In genomic region chr18:812673-813404, GRCh38 we compare ENCODE assay signal across 8 cellular contexts. TPM values are rescaled to one million over a fixed set of nuclear protein-coding genes. Genes with fewer than 3 reads are reported as not detected.
DNase-seq lines count a peak whose midpoint lies in the region; ATAC-seq, FAIRE-seq and TF ChIP-seq lines count a peak whose summit lies in the region.

No MANE protein-coding gene starts in this region.

- H3K36me3 ChIP-seq in MM.1S (replicated peaks; ENCODE audit: insufficient read depth, low read length), result no peaks in the 10 kb centered on the region
- no peaks in the 10 kb centered on the region for H3K36me3 ChIP-seq in WERI-Rb-1
- no peaks in the 10 kb centered on the region for H3K36me3 ChIP-seq in bronchial epithelial cell (ENCODE audit: control insufficient read depth, insufficient read depth, low read length)
- no peaks in the 10 kb centered on the region for H3K36me3 ChIP-seq in keratinocyte (ENCODE audit: control insufficient read depth in 2 of 2, extremely low read depth in 1 of 2, insufficient read depth in 2 of 2, low read length in 2 of 2)

- H3K4me3 ChIP-seq in MM.1S (ENCODE audit: low read length), result peak overlapping the region; percentile 93
- peak overlapping the region; percentile 99 for H3K4me3 ChIP-seq in WERI-Rb-1 (ENCODE audit: low read depth, low read length)
- H3K4me3 ChIP-seq in bronchial epithelial cell (ENCODE audit: low read depth, low read length), result peak overlapping the region; percentile 98
- H3K4me3 ChIP-seq in keratinocyte (ENCODE audit: control insufficient read depth in 2 of 3, extremely low read depth in 1 of 3, insufficient read depth in 2 of 3, low read depth in 1 of 3, low read length in 3 of 3), result peak overlapping the region; percentile 76 to 98 (median 87)

- peak overlapping the region; percentile 96 to 100 (median 97) for H3K27ac Mint-ChIP-seq in H9

- H3K18ac ChIP-seq in H9 (ENCODE audit: insufficient read length, low read depth, low read length), result peak overlapping the region; percentile 87

- no peak overlapping the region for H3K23ac ChIP-seq in H9 (ENCODE audit: insufficient read length, low read depth, low read length)

- no peak overlapping the region for H2BK20ac ChIP-seq in H9 (ENCODE audit: low read depth, low read length, poor library complexity, severe bottlenecking)

- H3K9ac ChIP-seq in H9 (ENCODE audit: extremely low read depth, insufficient read length, low read length) (peak overlapping the region; percentile 88), MM.1S (ENCODE audit: low read length) (peak overlapping the region; percentile 71), keratinocyte (ENCODE audit: control insufficient read depth, extremely low read depth, insufficient read depth, low read length) (peak overlapping the region; percentile 98)

- H3K4ac ChIP-seq in H9 (ENCODE audit: low read depth, low read length), result no peak overlapping the region; the same call in 1 of the 2 replicates

- peaks cover 2% of the 10 kb centered on the region for H3K9me1 ChIP-seq in keratinocyte (ENCODE audit: control insufficient read depth, extremely low read depth, insufficient read depth, low read length)

- no peaks in the 10 kb centered on the region; a peak in 2 of 7 replicates for H3K36me3 Mint-ChIP-seq in H9 (ENCODE audit: insufficient read depth in 1 of 3, low read depth in 3 of 3)

- no peak overlapping the region for H2BK15ac ChIP-seq in H9 (ENCODE audit: low read depth, low read length)

- H3T11ph ChIP-seq in H9 (ENCODE audit: low read length), result no peak overlapping the region

- peaks cover 19% of the 10 kb centered on the region; the same call in 1 of the 2 replicates for H3K79me2 ChIP-seq in H9 (ENCODE audit: insufficient read depth, low read length)
- peaks cover 20% of the 10 kb centered on the region; the same call in 1 of the 2 replicates for H3K79me2 ChIP-seq in MM.1S (ENCODE audit: low read length)
- H3K79me2 ChIP-seq in keratinocyte (ENCODE audit: control insufficient read depth, insufficient read depth, low read length), result peaks cover 39% of the 10 kb centered on the region

- in situ Hi-C loops in G401 (cut with HindIII; ENCODE audit: low sequenced_read_pairs), result no loop called here

- H3K4me1 Mint-ChIP-seq in H9, result peaks cover 30 to 33% of the 10 kb centered on the region in 2 experiments

- no peak overlapping the region for H4K91ac ChIP-seq in H9 (ENCODE audit: insufficient read length, low read depth, low read length)

- peak; percentile 18 for DNase-seq in G401 (ENCODE audit: low spot score)
- DNase-seq in H9, result peak; percentile 75
- peak; percentile 34 for DNase-seq in MM.1S
- peak; percentile 51 for DNase-seq in WERI-Rb-1
- DNase-seq in bronchial epithelial cell (ENCODE audit: low read depth), result peak; percentile 86
- peak; percentile 72 for DNase-seq in keratinocyte (ENCODE audit: low read depth, low spot score)
- DNase-seq in stimulated activated CD4-positive, alpha-beta T cell treated with anti-CD3 and anti-CD28 coated beads, Interleukin-15, amount 100 ng/mL, for 48 hours (ENCODE audit: low read depth in 2 of 2), result peak; percentile 60 to 63

- H4K20me1 ChIP-seq in H9 (ENCODE audit: control insufficient read depth, insufficient read depth, insufficient read length) (no peaks in the 10 kb centered on the region), MM.1S (ENCODE audit: insufficient read depth, low read length) (no peaks in the 10 kb centered on the region; the same call in 1 of the 2 replicates), keratinocyte (ENCODE audit: control insufficient read depth, extremely low read depth, insufficient read depth, low read length) (no peaks in the 10 kb centered on the region)

- H3K9me3 ChIP-seq in H9 (ENCODE audit: control insufficient read depth, low read depth, low read length), result no peaks in the 10 kb centered on the region
- H3K9me3 ChIP-seq in MM.1S (replicated peaks; ENCODE audit: insufficient read depth, low read length), result no peaks in the 10 kb centered on the region
- H3K9me3 ChIP-seq in WERI-Rb-1 (ENCODE audit: severe bottlenecking), result no peaks in the 10 kb centered on the region
- H3K9me3 ChIP-seq in keratinocyte (ENCODE audit: control insufficient read depth, low read depth, low read length), result no peaks in the 10 kb centered on the region

- H3K56ac ChIP-seq in H9 (ENCODE audit: insufficient read length, low read depth, low read length), result peak overlapping the region; percentile 15

- H3K14ac ChIP-seq in H9 (ENCODE audit: insufficient read depth, low read length), result peak overlapping the region; percentile 95

- no peak overlapping the region for H2AK5ac ChIP-seq in H9 (ENCODE audit: insufficient read length, low read length)

- H3K23me2 ChIP-seq in H9 (ENCODE audit: insufficient read length, low read depth, low read length, poor library complexity, severe bottlenecking), result peaks cover 12% of the 10 kb centered on the region

- H3K79me1 ChIP-seq in H9 (ENCODE audit: insufficient read depth, low read depth, low read length, poor library complexity, severe bottlenecking), result no peaks in the 10 kb centered on the region

- H3K27ac ChIP-seq in H9 (ENCODE audit: insufficient read length, low read depth, low read length) (peak overlapping the region; percentile 83), MM.1S (ENCODE audit: low read length) (peak overlapping the region; percentile 41; the same call in 1 of the 2 replicates), WERI-Rb-1 (peak overlapping the region; percentile 90), keratinocyte (ENCODE audit: control insufficient read depth, insufficient read depth, low read length) (peak overlapping the region; percentile 84)

- peak overlapping the region; percentile 86 to 96 for H3K4me3 Mint-ChIP-seq in H9

- dilution Hi-C loops in keratinocyte (cut with MboI; ENCODE audit: extremely low pct_ligation_motif_present, low sequenced_read_pairs), result no loop called here

- H3K4me2 ChIP-seq in H9 (ENCODE audit: insufficient read depth, insufficient read length, low read length) (peak overlapping the region; percentile 96), MM.1S (ENCODE audit: low read depth, low read length) (peak overlapping the region; percentile 74), keratinocyte (ENCODE audit: control insufficient read depth, extremely low read depth, insufficient read depth, low read depth, low read length) (peak overlapping the region; percentile 78)

- H2BK12ac ChIP-seq in H9 (ENCODE audit: insufficient read length, low read depth, low read length), result no peak overlapping the region

- peak overlapping the region; percentile 76 for H2BK5ac ChIP-seq in H9 (ENCODE audit: insufficient read length, low read length)

- no peak overlapping the region for H4K8ac ChIP-seq in H9 (replicated peaks; ENCODE audit: insufficient read length, low read depth, low read length)

- no peak for ATAC-seq in GM18873 (IDR thresholded peaks at IDR 0.05; ENCODE audit: low FRiP score, unreplicated experiment)

- H3K27me3 ChIP-seq in H9 (ENCODE audit: insufficient read depth, low read length), result no peaks in the 10 kb centered on the region
- H3K27me3 ChIP-seq in MM.1S (replicated peaks; ENCODE audit: insufficient read depth, low read length), result peaks cover 16% of the 10 kb centered on the region
- H3K27me3 ChIP-seq in WERI-Rb-1 (ENCODE audit: insufficient read depth, low read depth, severe bottlenecking), result no peaks in the 10 kb centered on the region
- no peaks in the 10 kb centered on the region for H3K27me3 ChIP-seq in bronchial epithelial cell (ENCODE audit: control insufficient read depth, insufficient read depth, low read length)
- H3K27me3 ChIP-seq in keratinocyte (ENCODE audit: control insufficient read depth, extremely low read depth, insufficient read depth, low read length), result no peaks in the 10 kb centered on the region

- H4K5ac ChIP-seq in H9 (ENCODE audit: insufficient read length, low read depth, low read length), result peak overlapping the region; percentile 13

- H3K9me2 ChIP-seq in MM.1S (replicated peaks; ENCODE audit: insufficient read depth, low read length), result no peaks in the 10 kb centered on the region

- peak; percentile 18 for FAIRE-seq in bronchial epithelial cell (lab: Jason Lieb, UNC)
- peak; percentile 89 for FAIRE-seq in keratinocyte (lab: Jason Lieb, UNC)

- no peaks in the 10 kb centered on the region; the same call in 1 of the 2 replicates for H3K4me1 ChIP-seq in H9 (ENCODE audit: insufficient read depth, low read length)
- H3K4me1 ChIP-seq in MM.1S (ENCODE audit: low read length), result peaks cover 14% of the 10 kb centered on the region; the same call in 1 of the 2 replicates
- peaks cover 8% of the 10 kb centered on the region for H3K4me1 ChIP-seq in keratinocyte (ENCODE audit: control insufficient read depth, extremely low read depth, insufficient read depth, low read length)

- H2BK120ac ChIP-seq in H9 (ENCODE audit: low read depth, low read length, poor library complexity, severe bottlenecking), result no peak overlapping the region

- H2AFZ ChIP-seq in H9 (ENCODE audit: low read length) (peak overlapping the region; percentile 84), MM.1S (ENCODE audit: low read length) (peak overlapping the region; percentile 74), keratinocyte (ENCODE audit: control insufficient read depth, low read length) (peak overlapping the region; percentile 95)

- WGBS in H9 (ENCODE audit: extremely low coverage, insufficient read length, low lambda C conversion rate), result no CpG with 5 or more reads among the region's 33 CpGs

- no peaks in the 10 kb centered on the region for H3K9me3 Mint-ChIP-seq in H9

- no peaks in the 10 kb centered on the region for H3K27me3 Mint-ChIP-seq in H9 (ENCODE audit: low read depth)

- H3F3A ChIP-seq in MM.1S (ENCODE audit: insufficient read depth, low read length), result peaks cover 17% of the 10 kb centered on the region

- TF ChIP-seq CTCF in H9 (conservative IDR thresholded peaks at IDR 0.05) (no peak), MM.1S (IDR thresholded peaks at IDR 0.05; ENCODE audit: low read length) (no peak), WERI-Rb-1 (IDR thresholded peaks at IDR 0.05; ENCODE audit: low read depth, low read length) (no peak), bronchial epithelial cell (IDR thresholded peaks at IDR 0.05; ENCODE audit: insufficient read depth, low read length, severe bottlenecking) (no peak), keratinocyte (optimal IDR thresholded peaks at IDR 0.05 in 1 of 3, IDR thresholded peaks at IDR 0.05 in 1 of 3, conservative IDR thresholded peaks at IDR 0.05 in 1 of 3; ENCODE audit: extremely low read depth in 1 of 3, insufficient read depth in 2 of 3, low read length in 3 of 3) (no peak)

RNA-seq across cellular contexts. Expression of gene YES1, which starts 0.8 kb away (rescaled TPM):
- total RNA-seq in G401 (2014; rRNA removed; shearing (Covaris generic)), result 71.8 and 81.9 TPM in 2 replicates
- total RNA-seq in H9 (2021) (86.9 and 89.2 TPM in 2 replicates), bronchial epithelial cell (119 and 165 TPM in 2 replicates)
- 16.4 to 27.8 TPM (median 22.9 TPM) in 3 replicates for polyA plus RNA-seq in keratinocyte
- 27.8 TPM for polyA plus RNA-seq in keratinocyte (2011; ENCODE audit: low read depth)
- polyA plus RNA-seq in keratinocyte (2011; cell fraction: cytosol; rRNA removed), result 22.6 and 23.9 TPM in 2 replicates
- polyA plus RNA-seq in keratinocyte (2011; cell fraction: nucleus; rRNA removed), result 14.1 and 15.4 TPM in 2 replicates
- 25.7 and 36.0 TPM in 2 replicates for polyA plus RNA-seq in keratinocyte (2012; ENCODE audit: low replicate concordance)
- 21.9 to 44.8 TPM (median 28.8 TPM) in 3 replicates for polyA minus RNA-seq in keratinocyte
- 32.4 TPM for polyA minus RNA-seq in keratinocyte (2011; cell fraction: cytosol; rRNA and poly(A)+ RNA removed)
- 8.1 and 11.0 TPM in 2 replicates for polyA minus RNA-seq in keratinocyte (2011; cell fraction: nucleus; rRNA and poly(A)+ RNA removed)

Comparison
In these comparisons a context has a peak if more than half of its experiments do, and no peak if none do; other contexts are left out.
1. DNase-seq: peak in every context shown above with its lines; median percentile 86 in bronchial epithelial cell; 75 in H9; 72 in keratinocyte; 62 in stimulated activated CD4-positive, alpha-beta T cell treated with anti-CD3 and anti-CD28 coated beads, Interleukin-15, amount 100 ng/mL, for 48 hours; 51 in WERI-Rb-1; 34 in MM.1S; 18 in G401.